Comparison of ENCODE assay signal across 8 cellular contexts in genomic region chr12:69639400-69640016, GRCh38. TPM values are rescaled to one million over a fixed set of nuclear protein-coding genes. Genes with fewer than 3 reads are reported as not detected.
DNase-seq lines count a peak whose midpoint lies in the region; ATAC-seq lines count a peak whose summit lies in the region.

No MANE protein-coding gene starts in this region.

- DNase-seq in ELF-1 (ENCODE audit: low read depth, low spot score): peak; percentile 80
- DNase-seq in HuH-7 (ENCODE audit: low spot score): peak; percentile 75
- peak; percentile 11 for DNase-seq in SHP77 treated with DMSO at 0.1 percent for 48 hours (lab: John Stamatoyannopoulos, UW)
- peak; percentile 22 for DNase-seq in activated gamma-delta T cell treated with anti-CD3 and anti-CD28 coated beads, Interleukin-2, amount 50 U/mL, for 16 hours (ENCODE audit: low read depth)
- peak; percentile 66 for DNase-seq in globus pallidus (ENCODE audit: low spot score)
- DNase-seq in pulmonary artery endothelial cell (ENCODE audit: low read depth, low spot score): peak; percentile 32
- DNase-seq in OCI-M2 (lab: John Stamatoyannopoulos, UW; ENCODE audit: unreplicated experiment): no peak

- peak; percentile 79 for ATAC-seq in GM21447 (IDR thresholded peaks at IDR 0.05; ENCODE audit: unreplicated experiment)

RNA-seq across cellular contexts. Expression of gene LRRC10, which starts 28.8 kb away (rescaled TPM):
- not detected in 2 replicates for total RNA-seq in pulmonary artery endothelial cell

RNA-seq across cellular contexts. Expression of gene CCT2, which starts 54.2 kb away (rescaled TPM):
- 298 and 500 TPM in 2 replicates for total RNA-seq in pulmonary artery endothelial cell

RNA-seq across cellular contexts. Expression of gene BEST3, which starts 59.6 kb away (rescaled TPM):
- 0.04 and 0.07 TPM in 2 replicates for total RNA-seq in pulmonary artery endothelial cell
